In the genomic region with DNA sequence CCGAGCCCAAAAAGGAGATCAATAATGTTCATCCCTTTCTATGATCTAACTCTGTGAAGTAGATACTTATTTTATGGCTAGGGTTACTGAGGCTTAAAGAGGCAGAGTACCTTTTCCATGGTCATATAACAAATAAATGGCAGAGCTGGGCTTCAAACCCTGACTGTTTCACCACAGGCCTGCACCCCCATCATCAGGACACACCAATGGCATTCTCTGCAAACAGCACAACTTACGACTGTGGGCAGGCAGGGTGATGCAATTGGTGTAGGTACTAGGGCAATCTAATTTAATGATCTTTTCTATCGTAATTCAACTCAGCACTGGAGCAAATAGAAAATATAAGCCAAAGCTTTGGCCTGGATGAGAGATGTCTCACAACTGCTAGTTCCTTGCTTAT, we compare ENCODE assay signal across 28 cellular contexts.
A peak's percentile ranks its signal among the peaks of the same experiment; 100 is the strongest.
DNase-seq lines count a peak whose midpoint lies in the region; ATAC-seq and TF ChIP-seq lines count a peak whose summit lies in the region.
"Had no signal": no experiment of that assay in that cellular context is flagged by ENCODE, and none has a peak within 500 bp of the region (broad histone marks: within the 10 kb centered on the region; RNA-seq: fewer than 3 reads in every experiment).

No MANE protein-coding gene starts in this region.

- H4K20me1 ChIP-seq in PC-3 (ENCODE audit: low read length), result no peaks in the 10 kb centered on the region
- peaks cover 3% of the 10 kb centered on the region for H4K20me1 ChIP-seq in osteoblast (ENCODE audit: insufficient read depth, low read length)

- TF ChIP-seq CTCF in PC-3 (conservative IDR thresholded peaks at IDR 0.05; ENCODE audit: low read depth, low read length) (no peak), osteoblast (IDR thresholded peaks at IDR 0.05; ENCODE audit: extremely low read depth, low read depth, low read length) (no peak)

- H3K9me3 ChIP-seq in PC-3 (ENCODE audit: low read length) (no peaks in the 10 kb centered on the region), osteoblast (ENCODE audit: low read depth, low read length) (no peaks in the 10 kb centered on the region)
- H3K9me3 ChIP-seq: prostate gland, sigmoid colon, transverse colon had no signal

- H2AFZ ChIP-seq in PC-3 (ENCODE audit: low read length) (no peak overlapping the region), osteoblast (ENCODE audit: low read length) (no peak overlapping the region)

- H3K4me3 ChIP-seq in PC-3 (ENCODE audit: low read length) (no peak overlapping the region), osteoblast (ENCODE audit: insufficient read depth, low read length) (no peak overlapping the region)
- H3K4me3 ChIP-seq: prostate gland, sigmoid colon, transverse colon had no signal

- no peak overlapping the region for H3K27ac ChIP-seq in PC-3 (ENCODE audit: low read length)
- peak overlapping the region; percentile 13 for H3K27ac ChIP-seq in osteoblast (ENCODE audit: low read depth, low read length)
- H3K27ac ChIP-seq: HL-60, prostate gland, sigmoid colon, transverse colon, WERI-Rb-1 had no signal

- H3K4me1 ChIP-seq in PC-3 (ENCODE audit: insufficient read depth, low read length) (no peaks in the 10 kb centered on the region), osteoblast (ENCODE audit: insufficient read depth, low read length) (peaks cover 18% of the 10 kb centered on the region)
- H3K4me1 ChIP-seq: prostate gland, transverse colon had no signal

- BruUV-seq in PC-3 (replicated peaks; lab: Mats Ljungman, UMichigan), result TSS peak; percentile 27

- ATAC-seq in PC-3 (no peak), GM18868 (IDR thresholded peaks at IDR 0.05; ENCODE audit: unreplicated experiment) (no peak)
- ATAC-seq: activated naive CD4-positive, alpha-beta T cell treated with anti-CD3 and anti-CD28 coated beads, Interleukin-2, amount 50 U/mL, for 72 hours; Panc1; stimulated activated effector memory CD8-positive, alpha-beta T cell treated with anti-CD3 and anti-CD28 coated beads, Interleukin-12 subunit alpha, Interleukin-12 subunit beta, amount 100 ng/mL, for 72 hours had no signal

- CTCF ChIA-PET in PC-3 (lab: Charles Lee), result no interaction called here

- H3K9me2 ChIP-seq in PC-3 (replicated peaks; ENCODE audit: low read length), result no peaks in the 10 kb centered on the region

- peak; percentile 36 for DNase-seq in GM03348 (ENCODE audit: low spot score)
- no peak for DNase-seq in PC-3
- peak; percentile 61 for DNase-seq in dedifferentiated amniotic fluid mesenchymal stem cell (ENCODE audit: extremely low spot score)
- DNase-seq in osteoblast (ENCODE audit: insufficient read length, low spot score, missing footprints), result no peak
- DNase-seq in DMS153 treated with DMSO at 0.1 percent for 48 hours (lab: John Stamatoyannopoulos, UW; ENCODE audit: unreplicated experiment), result no peak
- no peak for DNase-seq in dermis blood vessel endothelial cell
- DNase-seq: activated CD4-positive, alpha-beta T cell treated with anti-CD3 and anti-CD28 coated beads for 48 hours; activated CD8-positive, alpha-beta memory T cell treated with anti-CD3 and anti-CD28 coated beads for 24 hours; activated T-cell treated with anti-CD3 and anti-CD28 coated beads for 4 hours; anterior cingulate cortex; GOT3; immature natural killer cell; midbrain; naive B cell; NCI-H2029; NCI-H2227 treated with DMSO at 0.1 percent for 48 hours; Right ventricle myocardium superior; sigmoid colon; stimulated activated CD4-positive, alpha-beta T cell treated with anti-CD3 and anti-CD28 coated beads, Interleukin-15, amount 100 ng/mL, for 24 hours; stimulated activated CD4-positive, alpha-beta T cell treated with anti-CD3 and anti-CD28 coated beads, Interleukin-4, amount 100 ng/mL, for 4 hours; transverse colon; WERI-Rb-1 had no signal

- intact Hi-C loops in PC-3 (cut with micrococcal nuclease), result no loop called here

- H3K9ac ChIP-seq in PC-3 (ENCODE audit: low read length), result no peak overlapping the region

- H3K4me2 ChIP-seq in PC-3 (ENCODE audit: low read length) (no peak overlapping the region), osteoblast (ENCODE audit: insufficient read depth, low read length) (no peak overlapping the region)

- POLR2A ChIA-PET in PC-3 (lab: Charles Lee; ENCODE audit: unreplicated experiment), result no interaction called here

- H3K36me3 ChIP-seq in PC-3 (ENCODE audit: low read depth, low read length) (peaks cover 59% of the 10 kb centered on the region; the same call in 1 of the 2 replicates), osteoblast (ENCODE audit: insufficient read depth, low read length) (peaks cover 93% of the 10 kb centered on the region)
- H3K36me3 ChIP-seq: prostate gland had no signal

- no peaks in the 10 kb centered on the region for H3F3A ChIP-seq in PC-3 (ENCODE audit: low read length, unreplicated experiment)

- H3K27me3 ChIP-seq in PC-3 (ENCODE audit: low read length) (no peaks in the 10 kb centered on the region), osteoblast (ENCODE audit: insufficient read depth, low read length) (no peaks in the 10 kb centered on the region)
- H3K27me3 ChIP-seq: sigmoid colon, transverse colon had no signal

- no peaks in the 10 kb centered on the region for H3K79me2 ChIP-seq in PC-3 (ENCODE audit: low read length)
- peaks cover 70% of the 10 kb centered on the region for H3K79me2 ChIP-seq in osteoblast (ENCODE audit: insufficient read depth, low read length)

Comparison
In these comparisons a context has a peak if more than half of its experiments do, and no peak if none do; other contexts are left out.
1. DNase-seq: peak in GM03348 (single experiment) and dedifferentiated amniotic fluid mesenchymal stem cell (single experiment); none in PC-3 (single experiment), osteoblast (single experiment), DMS153 treated with DMSO at 0.1 percent for 48 hours (single experiment) and dermis blood vessel endothelial cell (single experiment).